ENCODE assay signal across 8 cellular contexts in genomic region chr3:14847613-14848541, GRCh38. TPM values are rescaled to one million over a fixed set of nuclear protein-coding genes. Genes with fewer than 3 reads are reported as not detected.
DNase-seq lines count a peak whose midpoint lies in the region; ATAC-seq, FAIRE-seq and TF ChIP-seq lines count a peak whose summit lies in the region.

No MANE protein-coding gene starts in this region.

- H3K4me3 ChIP-seq in MG63, result no peak overlapping the region
- no peak overlapping the region for H3K4me3 ChIP-seq in neural progenitor cell
- no peak overlapping the region for H3K4me3 ChIP-seq in WERI-Rb-1 (ENCODE audit: low read depth, low read length)
- no peak overlapping the region for H3K4me3 ChIP-seq in prostate gland

- H3F3A ChIP-seq in neural progenitor cell (ENCODE audit: low read depth), result no peaks in the 10 kb centered on the region

- no peak for TF ChIP-seq POLR2A in GM12892 (IDR thresholded peaks at IDR 0.05; ENCODE audit: low read depth, low read length)
- TF ChIP-seq POLR2A in prostate gland (IDR thresholded peaks at IDR 0.05), result no peak

- no peak overlapping the region for H3K9ac ChIP-seq in neural progenitor cell

- DNase-seq in GM12892 (ENCODE audit: insufficient read length), result peak; percentile 34
- DNase-seq in MG63, result peak; percentile 33
- DNase-seq in neural progenitor cell (ENCODE audit: low spot score), result peak; percentile 24
- no peak for DNase-seq in stimulated activated naive CD4-positive, alpha-beta T cell treated with Interleukin-2 at 50 U/mL for 16 hours (lab: John Stamatoyannopoulos, UW)
- no peak for DNase-seq in WERI-Rb-1
- DNase-seq in KG1 (lab: John Stamatoyannopoulos, UW), result no peak
- no peak for DNase-seq in prostate gland (ENCODE audit: low spot score)

- intact Hi-C loops in prostate gland (cut with DNase I), result no loop called here

- peak overlapping the region; percentile 66 for H3K27ac Mint-ChIP-seq in neural progenitor cell

- H3K79me2 ChIP-seq in neural progenitor cell (ENCODE audit: low read depth), result no peaks in the 10 kb centered on the region

- H3K27me3 ChIP-seq in MG63 (no peaks in the 10 kb centered on the region), neural progenitor cell (no peaks in the 10 kb centered on the region), WERI-Rb-1 (ENCODE audit: insufficient read depth, low read depth, severe bottlenecking) (peaks cover 41% of the 10 kb centered on the region), prostate gland (replicated peaks; ENCODE audit: insufficient read depth) (no peaks in the 10 kb centered on the region)

- H3K9me3 Mint-ChIP-seq in neural progenitor cell, result no peaks in the 10 kb centered on the region

- peak; percentile 89 for ATAC-seq in esophagus mucosa

- H3K9me3 ChIP-seq in MG63 (no peaks in the 10 kb centered on the region), neural progenitor cell (ENCODE audit: low read depth) (no peaks in the 10 kb centered on the region), WERI-Rb-1 (ENCODE audit: severe bottlenecking) (peaks cover 4% of the 10 kb centered on the region), prostate gland (no peaks in the 10 kb centered on the region)

- peaks cover 19% of the 10 kb centered on the region for H3K4me1 ChIP-seq in neural progenitor cell
- H3K4me1 ChIP-seq in prostate gland (replicated peaks), result no peaks in the 10 kb centered on the region

- H3K4me2 ChIP-seq in neural progenitor cell, result peak overlapping the region; percentile 28

- no peak overlapping the region for H3K4me3 Mint-ChIP-seq in neural progenitor cell

- H2AFZ ChIP-seq in neural progenitor cell (replicated peaks), result peak overlapping the region; percentile 89

- H3K36me3 ChIP-seq in MG63, result no peaks in the 10 kb centered on the region
- no peaks in the 10 kb centered on the region for H3K36me3 ChIP-seq in neural progenitor cell
- H3K36me3 ChIP-seq in WERI-Rb-1, result no peaks in the 10 kb centered on the region
- H3K36me3 ChIP-seq in prostate gland, result no peaks in the 10 kb centered on the region

- TF ChIP-seq CTCF in neural progenitor cell (IDR thresholded peaks at IDR 0.05) (no peak), WERI-Rb-1 (IDR thresholded peaks at IDR 0.05; ENCODE audit: low read depth, low read length) (no peak), prostate gland (IDR thresholded peaks at IDR 0.05) (no peak)

- peaks cover 16% of the 10 kb centered on the region for H3K27me3 Mint-ChIP-seq in neural progenitor cell (ENCODE audit: insufficient read depth, low read depth)

- peak; percentile 67 for FAIRE-seq in GM12892 (lab: Jason Lieb, UNC)

- no peaks in the 10 kb centered on the region for H4K20me1 ChIP-seq in neural progenitor cell (ENCODE audit: low read depth)

- H3K36me3 Mint-ChIP-seq in neural progenitor cell, result no peaks in the 10 kb centered on the region

- peaks cover 21% of the 10 kb centered on the region for H3K4me1 Mint-ChIP-seq in neural progenitor cell

- H3K27ac ChIP-seq in neural progenitor cell, result no peak overlapping the region
- no peak overlapping the region for H3K27ac ChIP-seq in WERI-Rb-1
- no peak overlapping the region for H3K27ac ChIP-seq in prostate gland

- WGBS in prostate gland, result 40% methylated on average over 15 of the region's 15 CpGs

RNA-seq across cellular contexts. Expression of gene FGD5, which starts 29.1 kb away (rescaled TPM):
- polyA plus RNA-seq in GM12892 (2012; ENCODE audit: missing spikeins), result 0.06 TPM
- 0.40 TPM in 1 of 2 replicates, not detected in the other for total RNA-seq in MG63 (2014; rRNA removed; shearing (Covaris generic); ENCODE audit: low replicate concordance)
- total RNA-seq in esophagus mucosa (2.5 TPM), neural progenitor cell (ENCODE audit: low replicate concordance) (0.24 and 0.25 TPM in 2 replicates), prostate gland (10 to 100 TPM in 1 of 2 donors, 1 to 10 TPM in 1; 4.5 to 15.8 TPM)

Comparison
In these comparisons a context has a peak if more than half of its experiments do, and no peak if none do; other contexts are left out.
1. DNase-seq: peak in GM12892 (single experiment), MG63 (single experiment) and neural progenitor cell (single experiment); none in stimulated activated naive CD4-positive, alpha-beta T cell treated with Interleukin-2 at 50 U/mL for 16 hours (single experiment), WERI-Rb-1 (single experiment), KG1 (single experiment) and prostate gland (single experiment).